ENCODE assay signal across 7 cellular contexts in the genomic region with DNA sequence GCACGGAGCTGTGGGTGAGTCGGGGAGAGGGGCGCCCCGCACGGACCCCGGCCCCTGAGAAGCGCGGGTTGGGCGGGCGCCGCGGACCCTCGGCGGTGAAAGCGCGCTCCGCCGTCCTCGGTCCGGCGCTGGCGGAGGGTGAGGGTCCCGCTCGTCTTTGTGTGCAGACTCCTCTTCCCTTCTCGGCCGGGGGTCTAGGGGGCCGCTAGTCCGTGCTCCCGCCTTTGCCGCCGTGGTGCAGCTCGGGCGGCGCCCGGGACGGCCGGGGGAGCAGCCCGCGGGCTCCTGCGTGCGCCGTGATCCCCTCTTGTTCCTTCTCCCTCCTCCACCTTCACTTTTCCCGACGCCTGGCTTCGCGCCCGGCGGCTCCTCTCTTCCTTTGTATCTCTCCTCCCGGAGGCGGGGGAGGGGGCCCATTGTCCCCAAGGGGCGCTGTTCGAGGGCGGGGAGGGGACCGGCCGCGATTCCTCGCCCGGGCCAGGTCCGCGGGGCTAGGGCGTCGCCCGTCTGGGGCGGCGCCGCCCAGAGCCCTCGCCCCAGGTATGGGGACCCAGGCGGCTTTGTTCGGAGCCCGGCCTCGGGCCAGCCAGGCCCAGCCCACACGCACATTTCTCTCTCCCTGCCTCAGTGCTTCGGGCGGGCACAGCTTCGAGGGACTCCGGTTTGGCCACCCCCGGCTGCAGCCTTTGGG. TPM values are rescaled to one million over a fixed set of nuclear protein-coding genes. Genes with fewer than 3 reads are reported as not detected.
DNase-seq lines count a peak whose midpoint lies in the region; ATAC-seq and TF ChIP-seq lines count a peak whose summit lies in the region.

No MANE protein-coding gene starts in this region.

- H3K27me3 ChIP-seq in HUES48 (ENCODE audit: control insufficient read depth, insufficient read depth, low read length) (no peaks in the 10 kb centered on the region), endodermal cell (ENCODE audit: control insufficient read depth, insufficient read depth, low read length, poor library complexity, severe bottlenecking) (no peaks in the 10 kb centered on the region), upper lobe of left lung (peaks cover 0 to 4% (median 0%) of the 10 kb centered on the region in 4 donors)

- peak in 2 of 4 donors; percentile 1 to 51 for TF ChIP-seq POLR2A in upper lobe of left lung (IDR thresholded peaks at IDR 0.05)

- H3K4me1 Mint-ChIP-seq in endodermal cell, result peaks cover 31% of the 10 kb centered on the region

- H3K9ac ChIP-seq in HUES48 (ENCODE audit: low read depth, low read length) (peak overlapping the region; percentile 96), endodermal cell (ENCODE audit: extremely low read depth, low read length, poor library complexity, severe bottlenecking) (peak overlapping the region; percentile 96)

- H3K27ac ChIP-seq in HUES48 (ENCODE audit: low read depth, low read length) (peak overlapping the region; percentile 99), endodermal cell (ENCODE audit: low read depth, low read length) (peak overlapping the region; percentile 97), mesodermal cell (ENCODE audit: low read depth, low read length, severe bottlenecking) (peak overlapping the region; percentile 87), upper lobe of left lung (peak overlapping the region; percentile 83 to 96 (median 90))

- TF ChIP-seq EP300 in upper lobe of left lung (IDR thresholded peaks at IDR 0.05), result no peak

- peak overlapping the region; percentile 99 for H3K27ac Mint-ChIP-seq in endodermal cell

- no peaks in the 10 kb centered on the region for H3K27me3 Mint-ChIP-seq in endodermal cell (ENCODE audit: insufficient read depth)

- DNase-seq in EH (ENCODE audit: low read depth) (peak; percentile 48), endodermal cell (peak; percentile 88), upper lobe of left lung (peak; percentile 35 to 89)

- H3K4me3 Mint-ChIP-seq in endodermal cell, result peak overlapping the region; percentile 95

- ATAC-seq in SK-N-SH treated with all-trans-retinoic acid at 6 μM for 48 hours (peak; percentile 74), upper lobe of left lung (ENCODE audit: low FRiP score in 2 of 2) (peak; percentile 67 to 80), HG03025 (IDR thresholded peaks at IDR 0.05; ENCODE audit: low FRiP score, unreplicated experiment) (no peak)

- peaks cover 33% of the 10 kb centered on the region for H3K4me1 ChIP-seq in HUES48 (ENCODE audit: control insufficient read depth, insufficient read depth, low read length)
- H3K4me1 ChIP-seq in endodermal cell (ENCODE audit: control insufficient read depth, insufficient read depth, low read length), result peaks cover 3% of the 10 kb centered on the region
- H3K4me1 ChIP-seq in mesodermal cell (ENCODE audit: control insufficient read depth, insufficient read depth, low read length, poor library complexity, severe bottlenecking), result no peaks in the 10 kb centered on the region
- peaks cover 0 to 37% (median 22%) of the 10 kb centered on the region in 4 donors for H3K4me1 ChIP-seq in upper lobe of left lung

- no peaks in the 10 kb centered on the region for H3K9me3 ChIP-seq in HUES48 (ENCODE audit: control insufficient read depth, insufficient read depth, low read length)
- no peaks in the 10 kb centered on the region for H3K9me3 ChIP-seq in endodermal cell (ENCODE audit: control insufficient read depth, low read length)
- H3K9me3 ChIP-seq in mesodermal cell (ENCODE audit: control insufficient read depth, low read length), result no peaks in the 10 kb centered on the region
- H3K9me3 ChIP-seq in upper lobe of left lung, result no peaks in the 10 kb centered on the region

- H3K36me3 Mint-ChIP-seq in endodermal cell (ENCODE audit: low read depth), result no peaks in the 10 kb centered on the region

- no peaks in the 10 kb centered on the region for H3K9me3 Mint-ChIP-seq in endodermal cell

- TF ChIP-seq CTCF in endodermal cell (conservative IDR thresholded peaks at IDR 0.05), result peak; percentile 30
- TF ChIP-seq CTCF in upper lobe of left lung (IDR thresholded peaks at IDR 0.05), result peak in 2 of 6 experiments; percentile 6 to 17

- WGBS in endodermal cell (ENCODE audit: insufficient coverage in 1 of 2, insufficient read length in 1 of 2), 2 experiments, result 0% methylated on average over 25 to 77 of the region's 77 CpGs
- 0 to 1% methylated on average over 43 to 44 of the region's 77 CpGs for WGBS in mesodermal cell (ENCODE audit: insufficient coverage in 2 of 2), 2 experiments
- 1% methylated on average over 29 to 36 of the region's 77 CpGs for WGBS in upper lobe of left lung, 2 donors

- no peaks in the 10 kb centered on the region for H3K36me3 ChIP-seq in HUES48 (ENCODE audit: control insufficient read depth, insufficient read depth, low read length)
- no peaks in the 10 kb centered on the region for H3K36me3 ChIP-seq in endodermal cell (ENCODE audit: control insufficient read depth, insufficient read depth, low read length)
- no peaks in the 10 kb centered on the region for H3K36me3 ChIP-seq in mesodermal cell (ENCODE audit: control insufficient read depth, insufficient read depth, low read length)
- H3K36me3 ChIP-seq in upper lobe of left lung, result no peaks in the 10 kb centered on the region

- H3K4me3 ChIP-seq in HUES48 (ENCODE audit: low read depth, low read length), result peak overlapping the region; percentile 97
- peak overlapping the region; percentile 99 for H3K4me3 ChIP-seq in endodermal cell (ENCODE audit: low read length)
- peak overlapping the region; percentile 96 for H3K4me3 ChIP-seq in mesodermal cell (ENCODE audit: extremely low read depth, insufficient read depth, low read length, poor library complexity, severe bottlenecking)
- peak overlapping the region; percentile 68 to 91 (median 81) for H3K4me3 ChIP-seq in upper lobe of left lung

TF ChIP-seq in SK-N-SH treated with all-trans-retinoic acid at 6 μM for 48 hours, 23 proteins besides CTCF, POLR2A, EP300 and RAD21:
- TF ChIP-seq CSDC2 (CRISPR knock-in tag; IDR thresholded peaks at IDR 0.05) (no peak), ARNTL (CRISPR knock-in tag; IDR thresholded peaks at IDR 0.05; ENCODE audit: borderline replicate concordance, low read depth) (no peak), RARB (CRISPR knock-in tag; IDR thresholded peaks at IDR 0.05) (no peak), GLIS3 (CRISPR knock-in tag; IDR thresholded peaks at IDR 0.05) (no peak), ZNF8 (CRISPR knock-in tag; IDR thresholded peaks at IDR 0.05) (no peak), TOX (CRISPR knock-in tag; IDR thresholded peaks at IDR 0.05; ENCODE audit: borderline replicate concordance) (no peak)
- TF ChIP-seq, protein P1, sequence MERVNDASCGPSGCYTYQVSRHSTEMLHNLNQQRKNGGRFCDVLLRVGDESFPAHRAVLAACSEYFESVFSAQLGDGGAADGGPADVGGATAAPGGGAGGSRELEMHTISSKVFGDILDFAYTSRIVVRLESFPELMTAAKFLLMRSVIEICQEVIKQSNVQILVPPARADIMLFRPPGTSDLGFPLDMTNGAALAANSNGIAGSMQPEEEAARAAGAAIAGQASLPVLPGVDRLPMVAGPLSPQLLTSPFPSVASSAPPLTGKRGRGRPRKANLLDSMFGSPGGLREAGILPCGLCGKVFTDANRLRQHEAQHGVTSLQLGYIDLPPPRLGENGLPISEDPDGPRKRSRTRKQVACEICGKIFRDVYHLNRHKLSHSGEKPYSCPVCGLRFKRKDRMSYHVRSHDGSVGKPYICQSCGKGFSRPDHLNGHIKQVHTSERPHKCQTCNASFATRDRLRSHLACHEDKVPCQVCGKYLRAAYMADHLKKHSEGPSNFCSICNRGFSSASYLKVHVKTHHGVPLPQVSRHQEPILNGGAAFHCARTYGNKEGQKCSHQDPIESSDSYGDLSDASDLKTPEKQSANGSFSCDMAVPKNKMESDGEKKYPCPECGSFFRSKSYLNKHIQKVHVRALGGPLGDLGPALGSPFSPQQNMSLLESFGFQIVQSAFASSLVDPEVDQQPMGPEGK (CRISPR knock-in tag; IDR thresholded peaks at IDR 0.05; ENCODE audit: borderline replicate concordance), result no peak

RNA-seq across cellular contexts. Expression of a gene that starts 0.5 kb away (rescaled TPM):
- total RNA-seq in endodermal cell, result 100 to 1,000 TPM in 1 of 2 donors, 10 to 100 TPM in 1; 96.8 to 107 TPM
- 106 TPM for polyA plus RNA-seq in endodermal cell (2013, experiment 1 of 2)
- 106 TPM for polyA plus RNA-seq in endodermal cell (2013, experiment 2 of 2)
- polyA plus RNA-seq in mesodermal cell (2013, experiment 1 of 2), result 55.3 TPM
- polyA plus RNA-seq in mesodermal cell (2013, experiment 2 of 2), result 58.6 TPM
- 10 to 100 TPM; 28.5 to 84.0 (median 34.0) TPM for total RNA-seq in upper lobe of left lung
